In genomic region chr1:15523922-15524282, GRCh38 we compare ENCODE assay signal across 1 cellular context.
TF ChIP-seq lines count a peak whose summit lies in the region.

CASP9 (minus strand) TSS chr1:15524215; CDS start chr1:15524200, 15 bp downstream.

TF ChIP-seq in HepG2, 621 proteins besides CTCF, POLR2A, EP300 and RAD21 (continued from another document):
- TF ChIP-seq ZNF646 (CRISPR knock-in tag; IDR thresholded peaks at IDR 0.05) (no peak), POGZ (CRISPR knock-in tag; IDR thresholded peaks at IDR 0.05) (0 out of 2 replicates have a peak, but pooled peaks have one; percentile 25), DNMT1 (CRISPR knock-in tag; IDR thresholded peaks at IDR 0.05) (no peak), MED1 (CRISPR knock-in tag; IDR thresholded peaks at IDR 0.05) (peak; percentile 26; the same call in 1 of the 2 replicates), POLR2AphosphoS5 (IDR thresholded peaks at IDR 0.05; ENCODE audit: low read depth, low read length) (peak; percentile 65), ZNF782 (CRISPR knock-in tag; IDR thresholded peaks at IDR 0.05; ENCODE audit: borderline replicate concordance) (no peak), POLR2AphosphoS2 (IDR thresholded peaks at IDR 0.05; ENCODE audit: low read depth, low read length) (no peak), KMT2A (CRISPR knock-in tag; IDR thresholded peaks at IDR 0.05) (peak; percentile 63; the same call in 1 of the 2 replicates), SAP130 (CRISPR knock-in tag; IDR thresholded peaks at IDR 0.05; ENCODE audit: low read depth) (peak; percentile 67; the same call in 1 of the 2 replicates), KDM5B (CRISPR knock-in tag; IDR thresholded peaks at IDR 0.05; ENCODE audit: borderline replicate concordance) (0 out of 2 replicates have a peak, but pooled peaks have one; percentile 51), SP1 (IDR thresholded peaks at IDR 0.05) (no peak), SP1 (CRISPR knock-in tag; IDR thresholded peaks at IDR 0.05) (peak; percentile 44; the same call in 1 of the 2 replicates), HHEX (CRISPR knock-in tag; IDR thresholded peaks at IDR 0.05) (no peak), SAFB2 (CRISPR knock-in tag; IDR thresholded peaks at IDR 0.05; ENCODE audit: borderline replicate concordance, low read depth) (no peak), ZFX (CRISPR knock-in tag; IDR thresholded peaks at IDR 0.05; ENCODE audit: low read depth) (peak; percentile 72), CHD4 (IDR thresholded peaks at IDR 0.05; ENCODE audit: borderline replicate concordance, low read length) (no peak), ATF2 (CRISPR knock-in tag; IDR thresholded peaks at IDR 0.05) (peak; percentile 28; the same call in 1 of the 2 replicates), ZNF564 (CRISPR knock-in tag; IDR thresholded peaks at IDR 0.05) (no peak)
- TF ChIP-seq, protein P1, sequence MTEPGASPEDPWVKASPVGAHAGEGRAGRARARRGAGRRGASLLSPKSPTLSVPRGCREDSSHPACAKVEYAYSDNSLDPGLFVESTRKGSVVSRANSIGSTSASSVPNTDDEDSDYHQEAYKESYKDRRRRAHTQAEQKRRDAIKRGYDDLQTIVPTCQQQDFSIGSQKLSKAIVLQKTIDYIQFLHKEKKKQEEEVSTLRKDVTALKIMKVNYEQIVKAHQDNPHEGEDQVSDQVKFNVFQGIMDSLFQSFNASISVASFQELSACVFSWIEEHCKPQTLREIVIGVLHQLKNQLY (CRISPR knock-in tag; IDR thresholded peaks at IDR 0.05), result no peak
- TF ChIP-seq, protein P2, sequence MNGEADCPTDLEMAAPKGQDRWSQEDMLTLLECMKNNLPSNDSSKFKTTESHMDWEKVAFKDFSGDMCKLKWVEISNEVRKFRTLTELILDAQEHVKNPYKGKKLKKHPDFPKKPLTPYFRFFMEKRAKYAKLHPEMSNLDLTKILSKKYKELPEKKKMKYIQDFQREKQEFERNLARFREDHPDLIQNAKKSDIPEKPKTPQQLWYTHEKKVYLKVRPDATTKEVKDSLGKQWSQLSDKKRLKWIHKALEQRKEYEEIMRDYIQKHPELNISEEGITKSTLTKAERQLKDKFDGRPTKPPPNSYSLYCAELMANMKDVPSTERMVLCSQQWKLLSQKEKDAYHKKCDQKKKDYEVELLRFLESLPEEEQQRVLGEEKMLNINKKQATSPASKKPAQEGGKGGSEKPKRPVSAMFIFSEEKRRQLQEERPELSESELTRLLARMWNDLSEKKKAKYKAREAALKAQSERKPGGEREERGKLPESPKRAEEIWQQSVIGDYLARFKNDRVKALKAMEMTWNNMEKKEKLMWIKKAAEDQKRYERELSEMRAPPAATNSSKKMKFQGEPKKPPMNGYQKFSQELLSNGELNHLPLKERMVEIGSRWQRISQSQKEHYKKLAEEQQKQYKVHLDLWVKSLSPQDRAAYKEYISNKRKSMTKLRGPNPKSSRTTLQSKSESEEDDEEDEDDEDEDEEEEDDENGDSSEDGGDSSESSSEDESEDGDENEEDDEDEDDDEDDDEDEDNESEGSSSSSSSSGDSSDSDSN (CRISPR knock-in tag; IDR thresholded peaks at IDR 0.05), result peak; percentile 51
- TF ChIP-seq, protein P3, sequence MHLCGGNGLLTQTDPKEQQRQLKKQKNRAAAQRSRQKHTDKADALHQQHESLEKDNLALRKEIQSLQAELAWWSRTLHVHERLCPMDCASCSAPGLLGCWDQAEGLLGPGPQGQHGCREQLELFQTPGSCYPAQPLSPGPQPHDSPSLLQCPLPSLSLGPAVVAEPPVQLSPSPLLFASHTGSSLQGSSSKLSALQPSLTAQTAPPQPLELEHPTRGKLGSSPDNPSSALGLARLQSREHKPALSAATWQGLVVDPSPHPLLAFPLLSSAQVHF (CRISPR knock-in tag; IDR thresholded peaks at IDR 0.05), result peak; percentile 29; the same call in 1 of the 2 replicates
- TF ChIP-seq, protein P4, sequence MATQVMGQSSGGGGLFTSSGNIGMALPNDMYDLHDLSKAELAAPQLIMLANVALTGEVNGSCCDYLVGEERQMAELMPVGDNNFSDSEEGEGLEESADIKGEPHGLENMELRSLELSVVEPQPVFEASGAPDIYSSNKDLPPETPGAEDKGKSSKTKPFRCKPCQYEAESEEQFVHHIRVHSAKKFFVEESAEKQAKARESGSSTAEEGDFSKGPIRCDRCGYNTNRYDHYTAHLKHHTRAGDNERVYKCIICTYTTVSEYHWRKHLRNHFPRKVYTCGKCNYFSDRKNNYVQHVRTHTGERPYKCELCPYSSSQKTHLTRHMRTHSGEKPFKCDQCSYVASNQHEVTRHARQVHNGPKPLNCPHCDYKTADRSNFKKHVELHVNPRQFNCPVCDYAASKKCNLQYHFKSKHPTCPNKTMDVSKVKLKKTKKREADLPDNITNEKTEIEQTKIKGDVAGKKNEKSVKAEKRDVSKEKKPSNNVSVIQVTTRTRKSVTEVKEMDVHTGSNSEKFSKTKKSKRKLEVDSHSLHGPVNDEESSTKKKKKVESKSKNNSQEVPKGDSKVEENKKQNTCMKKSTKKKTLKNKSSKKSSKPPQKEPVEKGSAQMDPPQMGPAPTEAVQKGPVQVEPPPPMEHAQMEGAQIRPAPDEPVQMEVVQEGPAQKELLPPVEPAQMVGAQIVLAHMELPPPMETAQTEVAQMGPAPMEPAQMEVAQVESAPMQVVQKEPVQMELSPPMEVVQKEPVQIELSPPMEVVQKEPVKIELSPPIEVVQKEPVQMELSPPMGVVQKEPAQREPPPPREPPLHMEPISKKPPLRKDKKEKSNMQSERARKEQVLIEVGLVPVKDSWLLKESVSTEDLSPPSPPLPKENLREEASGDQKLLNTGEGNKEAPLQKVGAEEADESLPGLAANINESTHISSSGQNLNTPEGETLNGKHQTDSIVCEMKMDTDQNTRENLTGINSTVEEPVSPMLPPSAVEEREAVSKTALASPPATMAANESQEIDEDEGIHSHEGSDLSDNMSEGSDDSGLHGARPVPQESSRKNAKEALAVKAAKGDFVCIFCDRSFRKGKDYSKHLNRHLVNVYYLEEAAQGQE (IDR thresholded peaks at IDR 0.05; ENCODE audit: borderline replicate concordance in 1 of 2, low read depth in 1 of 2, low read length in 2 of 2), result peak in 1 of 2 experiments; percentile 12; a peak in 1 of 4 replicates
- TF ChIP-seq, protein P5, sequence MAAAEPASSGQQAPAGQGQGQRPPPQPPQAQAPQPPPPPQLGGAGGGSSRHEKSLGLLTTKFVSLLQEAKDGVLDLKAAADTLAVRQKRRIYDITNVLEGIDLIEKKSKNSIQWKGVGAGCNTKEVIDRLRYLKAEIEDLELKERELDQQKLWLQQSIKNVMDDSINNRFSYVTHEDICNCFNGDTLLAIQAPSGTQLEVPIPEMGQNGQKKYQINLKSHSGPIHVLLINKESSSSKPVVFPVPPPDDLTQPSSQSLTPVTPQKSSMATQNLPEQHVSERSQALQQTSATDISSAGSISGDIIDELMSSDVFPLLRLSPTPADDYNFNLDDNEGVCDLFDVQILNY (CRISPR knock-in tag; conservative IDR thresholded peaks at IDR 0.05), result 0 out of 2 replicates have a peak, but pooled peaks have one; percentile 34
- TF ChIP-seq, protein P6, sequence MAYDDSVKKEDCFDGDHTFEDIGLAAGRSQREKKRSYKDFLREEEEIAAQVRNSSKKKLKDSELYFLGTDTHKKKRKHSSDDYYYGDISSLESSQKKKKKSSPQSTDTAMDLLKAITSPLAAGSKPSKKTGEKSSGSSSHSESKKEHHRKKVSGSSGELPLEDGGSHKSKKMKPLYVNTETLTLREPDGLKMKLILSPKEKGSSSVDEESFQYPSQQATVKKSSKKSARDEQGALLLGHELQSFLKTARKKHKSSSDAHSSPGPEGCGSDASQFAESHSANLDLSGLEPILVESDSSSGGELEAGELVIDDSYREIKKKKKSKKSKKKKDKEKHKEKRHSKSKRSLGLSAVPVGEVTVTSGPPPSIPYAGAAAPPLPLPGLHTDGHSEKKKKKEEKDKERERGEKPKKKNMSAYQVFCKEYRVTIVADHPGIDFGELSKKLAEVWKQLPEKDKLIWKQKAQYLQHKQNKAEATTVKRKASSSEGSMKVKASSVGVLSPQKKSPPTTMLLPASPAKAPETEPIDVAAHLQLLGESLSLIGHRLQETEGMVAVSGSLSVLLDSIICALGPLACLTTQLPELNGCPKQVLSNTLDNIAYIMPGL (CRISPR knock-in tag; IDR thresholded peaks at IDR 0.05; ENCODE audit: borderline replicate concordance in 1 of 2, low read depth in 1 of 2), result peak; percentile 25 to 33; a peak in 1 of 4 replicates
